ENCODE assay signal across 8 cellular contexts in the genomic region with DNA sequence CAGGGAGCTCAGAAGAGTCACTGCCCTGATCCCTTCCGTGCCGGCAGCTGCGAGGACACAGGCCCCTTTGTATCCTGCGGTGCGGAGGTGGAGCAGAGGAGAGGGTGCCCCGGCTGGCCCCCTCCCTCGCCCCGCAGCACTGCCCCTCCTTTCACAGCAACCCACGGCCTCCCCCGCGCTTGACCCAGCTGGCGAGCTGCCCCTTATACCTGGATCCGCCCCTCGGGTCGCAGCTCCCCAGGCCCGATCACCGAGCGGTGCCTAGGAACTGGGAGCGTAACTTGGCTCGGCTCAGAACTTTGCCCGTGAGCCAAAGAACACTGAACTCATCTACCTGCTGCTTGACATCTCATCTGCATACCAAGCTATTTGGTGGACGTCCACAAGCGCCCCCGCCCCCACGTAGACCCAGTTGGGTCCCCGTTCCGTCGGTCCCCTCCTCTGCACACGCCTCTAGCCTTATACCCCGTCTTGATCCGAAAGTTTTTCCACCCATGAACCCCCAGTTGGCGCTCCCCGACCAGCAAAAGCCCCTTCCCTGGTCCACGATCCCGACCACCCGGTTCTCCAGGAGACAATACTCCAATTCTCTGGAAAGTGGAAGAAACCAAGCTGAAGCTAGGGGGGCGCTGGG. TPM values are rescaled to one million over a fixed set of nuclear protein-coding genes. Genes with fewer than 3 reads are reported as not detected.
DNase-seq lines count a peak whose midpoint lies in the region; ATAC-seq and TF ChIP-seq lines count a peak whose summit lies in the region.

No MANE protein-coding gene starts in this region.

- peaks cover 41% of the 10 kb centered on the region for H3K4me1 Mint-ChIP-seq in activated CD8-positive, alpha-beta T cell treated with anti-CD3 and anti-CD28 coated beads, Interleukin-2, amount 10 ng/mL, durations not matched to agents 7 days and 5 days (ENCODE audit: low read depth)

- H3K9ac ChIP-seq in IMR-90 (ENCODE audit: low read depth, low read length) = peak overlapping the region; percentile 82
- H3K9ac ChIP-seq in mucosa of rectum (ENCODE audit: low read depth in 1 of 2, low read length in 2 of 2) = peak overlapping the region; percentile 81 to 94

- TF ChIP-seq POLR2A in IMR-90 (IDR thresholded peaks at IDR 0.05; ENCODE audit: low read depth, low read length) = 0 out of 2 replicates have a peak, but pooled peaks have one; percentile 8

- H3K18ac ChIP-seq in IMR-90 (ENCODE audit: low read depth, low read length) = peak overlapping the region; percentile 19; the same call in 1 of the 2 replicates

- H3K9me1 ChIP-seq in IMR-90 (ENCODE audit: insufficient read depth, low read length) = peaks cover 14% of the 10 kb centered on the region; the same call in 1 of the 2 replicates

- peaks cover 25 to 67% of the 10 kb centered on the region in 2 experiments for H3K79me1 ChIP-seq in IMR-90 (ENCODE audit: low read depth in 1 of 2, low read length in 2 of 2)

- TSS peak; percentile 43 for BruUV-seq in IMR-90 (replicated peaks; lab: Mats Ljungman, UMichigan)

- H3K27me3 Mint-ChIP-seq in activated CD8-positive, alpha-beta T cell treated with anti-CD3 and anti-CD28 coated beads, Interleukin-2, amount 10 ng/mL, durations not matched to agents 7 days and 5 days (ENCODE audit: low read depth) = no peaks in the 10 kb centered on the region

- H3K36me3 Mint-ChIP-seq in activated CD8-positive, alpha-beta T cell treated with anti-CD3 and anti-CD28 coated beads, Interleukin-2, amount 10 ng/mL, durations not matched to agents 7 days and 5 days (ENCODE audit: low read depth) = peaks cover 27% of the 10 kb centered on the region

- H3K4me3 ChIP-seq in IMR-90 (ENCODE audit: insufficient read depth, low read depth, low read length) (peak overlapping the region; percentile 78), mucosa of rectum (ENCODE audit: low read length in 2 of 2) (peak overlapping the region; percentile 89 to 92), tibial artery (peak overlapping the region; percentile 82 to 90)

- CTCF ChIA-PET in IMR-90 (lab: Yijun Ruan, JAX) = interaction anchor here (0.6 to 1.6 kb wide), 3 partner anchors 36 to 110 kb away, joined by 3 to 5 read pairs (median 3); partner anchors contain the start of gene DGKA
- CTCF ChIA-PET in activated CD8-positive, alpha-beta T cell treated with anti-CD3 and anti-CD28 coated beads, Interleukin-2, amount 10 ng/mL, durations not matched to agents 7 days and 5 days (lab: Charles Lee) = interaction anchor here (0.9 to 3.9 kb wide), 15 partner anchors 9 to 216 kb away, joined by 3 to 28 read pairs (median 6); partner anchors contain the start of genes ORMDL2, PYM1 and SARNP

- 1% methylated on average over 17 of the region's 37 CpGs; no CpG with 5 or more reads in 1 of the 2 experiments for WGBS in IMR-90 (ENCODE audit: extremely low coverage in 2 of 2, insufficient read length in 1 of 2), 2 experiments

- H4K20me1 ChIP-seq in IMR-90 (ENCODE audit: insufficient read depth, low read length) = no peaks in the 10 kb centered on the region

- intact Hi-C loops in IMR-90 (cut with micrococcal nuclease) = no loop called here
- intact Hi-C loops in tibial artery (cut with DNase I; ENCODE audit: low total_unique reads) = loop anchor here (5.0 kb wide), 1 partner anchor 107 kb away; no protein-coding TSS in a partner anchor

- H2BK15ac ChIP-seq in IMR-90 (ENCODE audit: low read depth, low read length) = 0 out of 3 replicates have a peak overlapping the region, but pooled peaks have one; percentile 15

- peak overlapping the region; percentile 81 for H2BK120ac ChIP-seq in IMR-90 (ENCODE audit: low read depth, low read length)

- no peak for TF ChIP-seq RAD21 in IMR-90 (IDR thresholded peaks at IDR 0.05; ENCODE audit: low read length)

- H3K23ac ChIP-seq in IMR-90 (ENCODE audit: low read depth, low read length) = peak overlapping the region; percentile 51

- in situ Hi-C loops in G401 (cut with HindIII; ENCODE audit: low sequenced_read_pairs) = no loop called here
- in situ Hi-C loops in IMR-90 (cut with MboI; ENCODE audit: low sequenced_read_pairs) = loop anchor here (10.0 kb wide), 1 partner anchor 95 kb away; the partner anchor contains the start of gene PYM1

- H3K27ac ChIP-seq in IMR-90 (ENCODE audit: insufficient read depth, low read length) (peak overlapping the region; percentile 66), mucosa of rectum (ENCODE audit: low read depth in 2 of 2, low read length in 2 of 2) (peak overlapping the region; percentile 94 to 97), tibial artery (peak overlapping the region; percentile 86 to 88)

- peak overlapping the region; percentile 89 for H2AK5ac ChIP-seq in IMR-90 (ENCODE audit: low read depth, low read length)

- peak overlapping the region; percentile 82 for H3K4me2 ChIP-seq in IMR-90 (ENCODE audit: low read depth, low read length)

- 0 out of 2 replicates have a peak, but pooled peaks have one; percentile 3 for TF ChIP-seq CTCF in IMR-90 (conservative IDR thresholded peaks at IDR 0.05; ENCODE audit: low read depth, low read length)
- no peak for TF ChIP-seq CTCF in tibial artery (IDR thresholded peaks at IDR 0.05)

- H3K4me1 ChIP-seq in IMR-90 (ENCODE audit: control insufficient read depth, insufficient read depth, low read length) (peaks cover 14% of the 10 kb centered on the region; the same call in 1 of the 2 replicates), mucosa of rectum (ENCODE audit: control insufficient read depth in 2 of 2, insufficient read depth in 2 of 2, low read length in 2 of 2) (peaks cover 17 to 28% of the 10 kb centered on the region in 2 donors), tibial artery (peaks cover 0 to 54% (median 39%) of the 10 kb centered on the region in 4 donors)

- H3K9me3 ChIP-seq in IMR-90 (ENCODE audit: control insufficient read depth, insufficient read depth, low read length) (no peaks in the 10 kb centered on the region), mucosa of rectum (ENCODE audit: control insufficient read depth in 2 of 2, low read length in 2 of 2) (no peaks in the 10 kb centered on the region), tibial artery (no peaks in the 10 kb centered on the region)

- dilution Hi-C loops in IMR-90 (cut with HindIII; ENCODE audit: low sequenced_read_pairs, unreplicated experiment) = no loop called here

- peak overlapping the region; percentile 97 for H3K27ac Mint-ChIP-seq in activated CD8-positive, alpha-beta T cell treated with anti-CD3 and anti-CD28 coated beads, Interleukin-2, amount 10 ng/mL, durations not matched to agents 7 days and 5 days

- H3K36me3 ChIP-seq in IMR-90 (ENCODE audit: control insufficient read depth, insufficient read depth, low read length) (peaks cover 12% of the 10 kb centered on the region), mucosa of rectum (ENCODE audit: control insufficient read depth in 2 of 2, insufficient read depth in 2 of 2, low read length in 2 of 2) (no peaks in the 10 kb centered on the region), tibial artery (no peaks in the 10 kb centered on the region)

- peak overlapping the region; percentile 53 for H4K91ac ChIP-seq in IMR-90 (ENCODE audit: insufficient read depth, low read depth, low read length)

- H3K4ac ChIP-seq in IMR-90 (ENCODE audit: low read depth, low read length) = peak overlapping the region; percentile 66

- 0 out of 2 replicates have a peak overlapping the region, but pooled peaks have one; percentile 6 for H2BK20ac ChIP-seq in IMR-90 (ENCODE audit: low read depth, low read length)

- H3K9me3 Mint-ChIP-seq in activated CD8-positive, alpha-beta T cell treated with anti-CD3 and anti-CD28 coated beads, Interleukin-2, amount 10 ng/mL, durations not matched to agents 7 days and 5 days (ENCODE audit: insufficient read depth) = no peaks in the 10 kb centered on the region

- peak overlapping the region; percentile 70 to 96 for H4K8ac ChIP-seq in IMR-90 (ENCODE audit: low read depth in 2 of 2, low read length in 2 of 2)

- peak; percentile 67 for DNase-seq in G401 (ENCODE audit: low spot score)
- DNase-seq in IMR-90 = no peak
- peak; percentile 55 for DNase-seq in activated CD8-positive, alpha-beta T cell treated with anti-CD3 and anti-CD28 coated beads, Interleukin-2, amount 10 ng/mL, durations not matched to agents 7 days and 5 days
- peak; percentile 47 for DNase-seq in epidermal melanocyte (ENCODE audit: insufficient read length, low spot score)
- peak; percentile 45 to 77 for DNase-seq in tibial artery
- no peak for DNase-seq in occipital lobe (lab: John Stamatoyannopoulos, UW)

- H3K14ac ChIP-seq in IMR-90 (replicated peaks; ENCODE audit: low read depth, low read length) = peak overlapping the region; percentile 85

- peak overlapping the region; percentile 95 for H2AK9ac ChIP-seq in IMR-90 (replicated peaks; ENCODE audit: low read depth, low read length, poor library complexity)

- H2AFZ ChIP-seq in IMR-90 (replicated peaks; ENCODE audit: low read length, poor library complexity) = peak overlapping the region; percentile 90

- H3K4me3 Mint-ChIP-seq in activated CD8-positive, alpha-beta T cell treated with anti-CD3 and anti-CD28 coated beads, Interleukin-2, amount 10 ng/mL, durations not matched to agents 7 days and 5 days = peak overlapping the region; percentile 99

- H3K27me3 ChIP-seq in IMR-90 (ENCODE audit: control insufficient read depth, insufficient read depth, low read length) (no peaks in the 10 kb centered on the region), mucosa of rectum (ENCODE audit: control insufficient read depth in 2 of 2, insufficient read depth in 2 of 2, low read length in 2 of 2) (no peaks in the 10 kb centered on the region), tibial artery (no peaks in the 10 kb centered on the region)

- H3K56ac ChIP-seq in IMR-90 (ENCODE audit: extremely low read depth, insufficient read depth, low read length) = peak overlapping the region; percentile 73; the same call in 1 of the 2 replicates

- POLR2A ChIA-PET in IMR-90 (lab: Charles Lee; ENCODE audit: unreplicated experiment) = interaction anchor here (0.5 to 2.9 kb wide), 5 partner anchors 13 to 170 kb away, joined by 3 to 19 read pairs (median 6); partner anchors contain the start of genes ORMDL2, PYM1 and SARNP
- POLR2A ChIA-PET in activated CD8-positive, alpha-beta T cell treated with anti-CD3 and anti-CD28 coated beads, Interleukin-2, amount 10 ng/mL, durations not matched to agents 7 days and 5 days (lab: Charles Lee) = interaction anchor here (0.6 to 3.7 kb wide), 18 partner anchors 9 to 672 kb away, joined by 3 to 50 read pairs (median 5); partner anchors contain the start of genes ESYT1, GDF11, ORMDL2 and PYM1

- peak overlapping the region; percentile 47 for H4K5ac ChIP-seq in IMR-90 (ENCODE audit: low read depth, low read length)

- ATAC-seq in GM21390 (IDR thresholded peaks at IDR 0.05; ENCODE audit: unreplicated experiment) (peak; percentile 25), IMR-90 (ENCODE audit: low read depth) (peak; percentile 28)
- ATAC-seq in activated CD8-positive, alpha-beta T cell treated with anti-CD3 and anti-CD28 coated beads, Interleukin-2, amount 10 ng/mL, durations not matched to agents 7 days and 5 days = peak; percentile 35

- H2BK5ac ChIP-seq in IMR-90 (ENCODE audit: low read depth, low read length, poor library complexity, severe bottlenecking) = peak overlapping the region; percentile 41

RNA-seq across cellular contexts. Expression of gene DNAJC14, which starts 0.7 kb away (rescaled TPM):
- total RNA-seq in G401 (2014; rRNA removed; shearing (Covaris generic)) = 17.3 and 33.2 TPM in 2 replicates
- total RNA-seq in IMR-90 (2012; rRNA removed) (56.3 and 56.9 TPM in 2 replicates), occipital lobe (36.3 TPM)
- polyA plus RNA-seq in IMR-90 (2012; rRNA removed) = 13.3 and 19.8 TPM in 2 replicates
- polyA plus RNA-seq in IMR-90 (2012; cell fraction: cytosol; rRNA removed) = 10.2 and 10.5 TPM in 2 replicates
- 3.8 and 6.8 TPM in 2 replicates for polyA plus RNA-seq in IMR-90 (2012; cell fraction: nucleus; rRNA removed; ENCODE audit: low replicate concordance)
- total RNA-seq in activated CD8-positive, alpha-beta T cell treated with anti-CD3 and anti-CD28 coated beads, Interleukin-2, amount 10 ng/mL, durations not matched to agents 7 days and 5 days = 10 to 100 TPM; 31.1 to 34.9 TPM

RNA-seq across cellular contexts. Expression of gene ORMDL2, which starts 12.2 kb away (rescaled TPM):
- total RNA-seq in G401 (2014; rRNA removed; shearing (Covaris generic)) = 27.8 and 51.5 TPM in 2 replicates
- total RNA-seq in IMR-90 (2012; rRNA removed) = 20.4 and 23.3 TPM in 2 replicates
- polyA plus RNA-seq in IMR-90 (2012; rRNA removed) = 38.6 and 39.7 TPM in 2 replicates
- 21.1 and 27.5 TPM in 2 replicates for polyA plus RNA-seq in IMR-90 (2012; cell fraction: cytosol; rRNA removed)
- polyA plus RNA-seq in IMR-90 (2012; cell fraction: nucleus; rRNA removed; ENCODE audit: low replicate concordance) = 7.7 and 16.1 TPM in 2 replicates
- total RNA-seq in activated CD8-positive, alpha-beta T cell treated with anti-CD3 and anti-CD28 coated beads, Interleukin-2, amount 10 ng/mL, durations not matched to agents 7 days and 5 days = 10 to 100 TPM; 55.2 to 57.9 TPM
- 6.2 TPM for total RNA-seq in occipital lobe

RNA-seq across cellular contexts. Expression of gene SARNP, which starts 12.6 kb away (rescaled TPM):
- total RNA-seq in G401 (2014; rRNA removed; shearing (Covaris generic)) = 248 and 272 TPM in 2 replicates
- total RNA-seq in IMR-90 (2012; rRNA removed) (46.8 and 132 TPM in 2 replicates), occipital lobe (84.7 TPM)
- 99.6 and 103 TPM in 2 replicates for polyA plus RNA-seq in IMR-90 (2012; rRNA removed)
- polyA plus RNA-seq in IMR-90 (2012; cell fraction: cytosol; rRNA removed) = 11.6 and 29.4 TPM in 2 replicates
- 3.7 and 41.2 TPM in 2 replicates for polyA plus RNA-seq in IMR-90 (2012; cell fraction: nucleus; rRNA removed; ENCODE audit: low replicate concordance)
- total RNA-seq in activated CD8-positive, alpha-beta T cell treated with anti-CD3 and anti-CD28 coated beads, Interleukin-2, amount 10 ng/mL, durations not matched to agents 7 days and 5 days = 10 to 100 TPM; 91.1 to 94.8 TPM

RNA-seq across cellular contexts. Expression of gene MMP19, which starts 12.7 kb away (rescaled TPM):
- 0.98 and 1.8 TPM in 2 replicates for total RNA-seq in G401 (2014; rRNA removed; shearing (Covaris generic))
- total RNA-seq in IMR-90 (2012; rRNA removed) (8.6 and 9.9 TPM in 2 replicates), occipital lobe (not detected)
- polyA plus RNA-seq in IMR-90 (2012; rRNA removed) = 34.3 and 34.7 TPM in 2 replicates
- polyA plus RNA-seq in IMR-90 (2012; cell fraction: cytosol; rRNA removed) = 22.3 and 24.0 TPM in 2 replicates
- 56.9 and 100 TPM in 2 replicates for polyA plus RNA-seq in IMR-90 (2012; cell fraction: nucleus; rRNA removed; ENCODE audit: low replicate concordance)
- total RNA-seq in activated CD8-positive, alpha-beta T cell treated with anti-CD3 and anti-CD28 coated beads, Interleukin-2, amount 10 ng/mL, durations not matched to agents 7 days and 5 days = not detected

Comparison
In these comparisons a context has a peak if more than half of its experiments do, and no peak if none do; other contexts are left out.
1. DNase-seq: peak in G401 (single experiment), activated CD8-positive, alpha-beta T cell treated with anti-CD3 and anti-CD28 coated beads, Interleukin-2, amount 10 ng/mL, durations not matched to agents 7 days and 5 days (single experiment), epidermal melanocyte (single experiment) and tibial artery (2 of 2); none in IMR-90 (single experiment) and occipital lobe (single experiment).
2. Peak in every context shown above with its lines, with median percentiles within 50 percentile points of each other: ATAC-seq, H3K27ac ChIP-seq and H3K4me3 ChIP-seq.